8 cellular contexts compared by ENCODE assay signal in genomic region chr17:81832608-81833159, GRCh38. TPM values are rescaled to one million over a fixed set of nuclear protein-coding genes. Genes with fewer than 3 reads are reported as not detected.
DNase-seq lines count a peak whose midpoint lies in the region; ATAC-seq and TF ChIP-seq lines count a peak whose summit lies in the region.

No MANE protein-coding gene starts in this region.

- H3K27ac Mint-ChIP-seq in brain = peak overlapping the region; percentile 77 to 93 (median 84)

- peaks cover 4% of the 10 kb centered on the region for H3K27me3 Mint-ChIP-seq in brain

- peak overlapping the region; percentile 86 to 94 (median 90) for H3K4me3 Mint-ChIP-seq in brain

- H3K36me3 Mint-ChIP-seq in brain = peaks cover 5% of the 10 kb centered on the region

- H3K27ac ChIP-seq in layer of hippocampus (ENCODE audit: low read depth, low read length) = peak overlapping the region; percentile 65

- ATAC-seq in GM18517 (IDR thresholded peaks at IDR 0.05; ENCODE audit: unreplicated experiment) (peak; percentile 50), HG02678 (IDR thresholded peaks at IDR 0.05; ENCODE audit: unreplicated experiment) (peak; percentile 9)

- no peak for TF ChIP-seq CTCF in brain (conservative IDR thresholded peaks at IDR 0.05)

- peaks cover 57% of the 10 kb centered on the region for H3K4me1 Mint-ChIP-seq in brain

- no peaks in the 10 kb centered on the region for H3K9me3 Mint-ChIP-seq in brain

- no peaks in the 10 kb centered on the region for H3K27me3 ChIP-seq in layer of hippocampus (ENCODE audit: control insufficient read depth, insufficient read depth, low read length)

- DNase-seq in RKO (ENCODE audit: low spot score) (peak; percentile 45), NCI-H1436 (lab: John Stamatoyannopoulos, UW) (no peak), NCI-H1092 (lab: John Stamatoyannopoulos, UW) (no peak)
- peak; percentile 38 to 48 for DNase-seq in stimulated activated CD4-positive, alpha-beta T cell treated with anti-CD3 and anti-CD28 coated beads, Interleukin-2, amount 100 ng/mL, for 48 hours

RNA-seq across cellular contexts. Expression of gene MCRIP1, which starts 0.4 kb away (rescaled TPM):
- polyA plus RNA-seq in brain (ENCODE audit: insufficient read depth, low read depth, low replicate concordance) = 350 TPM

RNA-seq across cellular contexts. Expression of gene PPP1R27, which starts 2.2 kb away (rescaled TPM):
- polyA plus RNA-seq in brain (ENCODE audit: insufficient read depth, low read depth, low replicate concordance) = not detected

RNA-seq across cellular contexts. Expression of gene P4HB, which starts 27.7 kb away (rescaled TPM):
- 310 TPM for polyA plus RNA-seq in brain (ENCODE audit: insufficient read depth, low read depth, low replicate concordance)

RNA-seq across cellular contexts. Expression of gene GCGR, which starts 28.7 kb away (rescaled TPM):
- polyA plus RNA-seq in brain (ENCODE audit: insufficient read depth, low read depth, low replicate concordance) = not detected

RNA-seq across cellular contexts. Expression of gene ARHGDIA, which starts 38.5 kb away (rescaled TPM):
- polyA plus RNA-seq in brain (ENCODE audit: insufficient read depth, low read depth, low replicate concordance) = 480 TPM

Comparison
In these comparisons a context has a peak if more than half of its experiments do, and no peak if none do; other contexts are left out.
1. DNase-seq: peak in RKO (single experiment) and stimulated activated CD4-positive, alpha-beta T cell treated with anti-CD3 and anti-CD28 coated beads, Interleukin-2, amount 100 ng/mL, for 48 hours (2 of 2); none in NCI-H1436 (single experiment) and NCI-H1092 (single experiment).